Comparison of ENCODE assay signal across 1 cellular context in the genomic region with DNA sequence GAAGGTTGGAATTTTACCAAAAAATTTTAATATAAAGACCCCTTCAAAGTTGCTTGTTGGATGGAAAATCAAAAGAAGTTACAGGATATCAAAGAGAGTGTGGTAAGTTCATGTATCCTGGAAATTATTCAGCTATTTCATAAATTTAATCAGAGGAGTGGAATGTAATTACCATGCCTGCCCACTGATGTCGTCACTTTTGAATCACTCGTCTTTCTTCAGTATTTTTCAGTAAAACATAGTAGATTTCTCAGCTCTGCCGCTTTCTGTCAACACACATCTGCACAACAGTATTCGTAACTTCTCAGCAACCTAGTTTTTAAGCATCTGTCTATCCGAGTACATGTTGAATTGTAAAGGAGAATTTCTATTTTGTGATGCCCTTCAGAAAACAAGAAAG.
A peak's percentile ranks its signal among the peaks of the same experiment; 100 is the strongest.
TF ChIP-seq lines count a peak whose summit lies in the region.

No MANE protein-coding gene starts in this region.

TF ChIP-seq in IMR-90, 13 proteins besides CTCF, POLR2A, EP300 and RAD21:
- TF ChIP-seq ELK1 (IDR thresholded peaks at IDR 0.05; ENCODE audit: borderline replicate concordance, low read depth, low read length) (no peak), FOS (IDR thresholded peaks at IDR 0.05; ENCODE audit: low read depth, low read length) (0 out of 2 replicates have a peak, but pooled peaks have one; percentile 13), BHLHE40 (IDR thresholded peaks at IDR 0.05; ENCODE audit: low read depth, low read length) (no peak), CEBPB (IDR thresholded peaks at IDR 0.05; ENCODE audit: low read depth, low read length) (peak; percentile 89), RCOR1 (IDR thresholded peaks at IDR 0.05; ENCODE audit: insufficient replicate concordance, low read length) (no peak)
